1 cellular context compared by ENCODE assay signal in genomic region chr13:27379694-27380596, GRCh38.
TF ChIP-seq lines count a peak whose summit lies in the region.

No MANE protein-coding gene starts in this region.

TF ChIP-seq in HepG2, 621 proteins besides CTCF, POLR2A, EP300 and RAD21 (continued from another document):
- 0 out of 2 replicates have a peak, but pooled peaks have one; percentile 15 for TF ChIP-seq PAXIP1 (CRISPR knock-in tag; conservative IDR thresholded peaks at IDR 0.05)
- 0 out of 2 replicates have a peak, but pooled peaks have one; percentile 20 for TF ChIP-seq ZSCAN25 (CRISPR knock-in tag; IDR thresholded peaks at IDR 0.05)
- peak; percentile 46 for TF ChIP-seq HNRNPLL (IDR thresholded peaks at IDR 0.05; ENCODE audit: low read depth, low read length, poor library complexity, severe bottlenecking)
- no peak for TF ChIP-seq TCF7 (IDR thresholded peaks at IDR 0.05; ENCODE audit: low read depth)
- TF ChIP-seq HNRNPH1 (optimal IDR thresholded peaks at IDR 0.05; ENCODE audit: low read depth, low read length) = no peak
- peak; percentile 48; the same call in 1 of the 2 replicates for TF ChIP-seq SALL1 (CRISPR knock-in tag; IDR thresholded peaks at IDR 0.05)
- no peak for TF ChIP-seq ZNF142 (CRISPR knock-in tag; IDR thresholded peaks at IDR 0.05)
